ENCODE assay signal across 8 cellular contexts in genomic region chr1:28087614-28088167, GRCh38. TPM values are rescaled to one million over a fixed set of nuclear protein-coding genes. Genes with fewer than 3 reads are reported as not detected.
A peak's percentile ranks its signal among the peaks of the same experiment; 100 is the strongest.
DNase-seq lines count a peak whose midpoint lies in the region; ATAC-seq and TF ChIP-seq lines count a peak whose summit lies in the region.

No MANE protein-coding gene starts in this region.

- no peak for TF ChIP-seq EP300 in upper lobe of left lung (IDR thresholded peaks at IDR 0.05)

- H3K4me1 ChIP-seq in upper lobe of left lung, result peaks cover 23 to 33% (median 26%) of the 10 kb centered on the region in 4 donors

- DNase-seq in ELR (ENCODE audit: low read depth), result peak; percentile 37
- no peak for DNase-seq in H7
- peak; percentile 70 for DNase-seq in RPMI8226
- DNase-seq in cerebellum (ENCODE audit: low spot score), result peak; percentile 4
- peak; percentile 28 to 63 for DNase-seq in lung microvascular endothelial cell (ENCODE audit: low read depth in 2 of 2)
- no peak for DNase-seq in upper lobe of left lung
- no peak for DNase-seq in T1000 (lab: John Stamatoyannopoulos, UW)
- DNase-seq in globus pallidus (ENCODE audit: low spot score), result no peak

- H3K4me3 ChIP-seq in H7 (ENCODE audit: insufficient read depth, low read depth, low read length) (peak overlapping the region; percentile 96), upper lobe of left lung (peak overlapping the region; percentile 65 to 90 (median 82))

- H3K27me3 ChIP-seq in H7 (ENCODE audit: control insufficient read depth, insufficient read depth, low read length) (no peaks in the 10 kb centered on the region), upper lobe of left lung (no peaks in the 10 kb centered on the region)

- no peaks in the 10 kb centered on the region for H3K9me3 ChIP-seq in upper lobe of left lung

- H3K36me3 ChIP-seq in H7 (replicated peaks; ENCODE audit: control insufficient read depth, insufficient read depth, low read length), result no peaks in the 10 kb centered on the region
- no peaks in the 10 kb centered on the region for H3K36me3 ChIP-seq in upper lobe of left lung

- H3K27ac ChIP-seq in upper lobe of left lung, result peak overlapping the region; percentile 85 to 91 (median 89)

- WGBS in upper lobe of left lung, 2 donors, result 4 to 9% methylated on average over 16 of the region's 16 CpGs

- peak in 1 of 2 donors; percentile 5 for ATAC-seq in upper lobe of left lung (ENCODE audit: low FRiP score in 2 of 2)

- peak in 1 of 6 experiments; percentile 36 for TF ChIP-seq CTCF in upper lobe of left lung (IDR thresholded peaks at IDR 0.05)

- no peak for TF ChIP-seq POLR2A in upper lobe of left lung (IDR thresholded peaks at IDR 0.05)

RNA-seq across cellular contexts. Expression of gene EYA3, which starts 0.7 kb away (rescaled TPM):
- 26.6 and 38.3 TPM in 2 replicates for total RNA-seq in H7 (2014; rRNA removed; shearing (Covaris generic))
- total RNA-seq in cerebellum (20.8 TPM), lung microvascular endothelial cell (7.6 and 8.5 TPM in 2 replicates), upper lobe of left lung (10 to 100 TPM; 15.9 to 23.4 (median 22.0) TPM)

Comparison
In these comparisons a context has a peak if more than half of its experiments do, and no peak if none do; other contexts are left out.
1. DNase-seq: peak in ELR (single experiment), RPMI8226 (single experiment), cerebellum (single experiment) and lung microvascular endothelial cell (2 of 2); none in H7 (single experiment), upper lobe of left lung (0 of 2), T1000 (single experiment) and globus pallidus (single experiment).